ENCODE assay signal across 20 cellular contexts in genomic region chr5:180234271-180234670, GRCh38. TPM values are rescaled to one million over a fixed set of nuclear protein-coding genes. Genes with fewer than 3 reads are reported as not detected.
DNase-seq lines count a peak whose midpoint lies in the region; ATAC-seq, FAIRE-seq and TF ChIP-seq lines count a peak whose summit lies in the region.
"Had no signal": no experiment of that assay in that cellular context is flagged by ENCODE, and none has a peak within 500 bp of the region (broad histone marks: within the 10 kb centered on the region; RNA-seq: fewer than 3 reads in every experiment).

No MANE protein-coding gene starts in this region.

- H4K20me1 ChIP-seq in mammary epithelial cell (ENCODE audit: insufficient read depth, low read length) = no peaks in the 10 kb centered on the region
- H4K20me1 ChIP-seq in keratinocyte (ENCODE audit: control insufficient read depth, extremely low read depth, insufficient read depth, low read length) = no peaks in the 10 kb centered on the region
- no peaks in the 10 kb centered on the region for H4K20me1 ChIP-seq in osteoblast (ENCODE audit: insufficient read depth, low read length)

- H3K79me2 ChIP-seq in mammary epithelial cell (ENCODE audit: insufficient read depth, low read length) (no peaks in the 10 kb centered on the region), keratinocyte (ENCODE audit: control insufficient read depth, insufficient read depth, low read length) (no peaks in the 10 kb centered on the region), osteoblast (ENCODE audit: insufficient read depth, low read length) (no peaks in the 10 kb centered on the region)

- H3K27me3 ChIP-seq in mammary epithelial cell (ENCODE audit: insufficient read depth, low read length) (no peaks in the 10 kb centered on the region), breast epithelium (no peaks in the 10 kb centered on the region), keratinocyte (ENCODE audit: control insufficient read depth, extremely low read depth, insufficient read depth, low read length) (no peaks in the 10 kb centered on the region), osteoblast (ENCODE audit: insufficient read depth, low read length) (no peaks in the 10 kb centered on the region), lower lobe of right lung (ENCODE audit: low read depth) (no peaks in the 10 kb centered on the region)

- H3K4me3 ChIP-seq in mammary epithelial cell (replicated peaks in 1 of 3; ENCODE audit: insufficient read depth in 1 of 3, low read depth in 2 of 3, low read length in 3 of 3) (no peak overlapping the region), breast epithelium (no peak overlapping the region), keratinocyte (ENCODE audit: control insufficient read depth in 2 of 3, extremely low read depth in 1 of 3, insufficient read depth in 2 of 3, low read depth in 1 of 3, low read length in 3 of 3) (no peak overlapping the region), osteoblast (ENCODE audit: insufficient read depth, low read length) (no peak overlapping the region), lower lobe of right lung (no peak overlapping the region)

- CTCF ChIA-PET in mammary epithelial cell (lab: Charles Lee; ENCODE audit: low non-redundant PET) = no interaction called here

- BruUV-seq in mammary epithelial cell (replicated peaks; lab: Mats Ljungman, UMichigan) = no TSS peak

- TF ChIP-seq POLR2A in breast epithelium (IDR thresholded peaks at IDR 0.05) = no peak

- dilution Hi-C loops in mammary epithelial cell (cut with HindIII; ENCODE audit: low sequenced_read_pairs) = no loop called here
- dilution Hi-C loops in keratinocyte (cut with MboI; ENCODE audit: extremely low pct_ligation_motif_present, low sequenced_read_pairs) = no loop called here

- peak overlapping the region; percentile 56 for H3K27ac ChIP-seq in mammary epithelial cell (ENCODE audit: insufficient read depth, low read depth, low read length)
- H3K27ac ChIP-seq in breast epithelium = no peak overlapping the region
- peak overlapping the region; percentile 58 for H3K27ac ChIP-seq in keratinocyte (ENCODE audit: control insufficient read depth, insufficient read depth, low read length)
- peak overlapping the region; percentile 25 for H3K27ac ChIP-seq in osteoblast (ENCODE audit: low read depth, low read length)
- H3K27ac ChIP-seq in lower lobe of right lung = no peak overlapping the region
- H3K27ac ChIP-seq: 22Rv1 had no signal

- no peak overlapping the region for H3K9ac ChIP-seq in mammary epithelial cell (ENCODE audit: insufficient read depth, low read length)
- H3K9ac ChIP-seq in keratinocyte (ENCODE audit: control insufficient read depth, extremely low read depth, insufficient read depth, low read length) = no peak overlapping the region

- FAIRE-seq in keratinocyte (lab: Jason Lieb, UNC) = no peak
- FAIRE-seq: D721Med, GM19239 had no signal

- in situ Hi-C loops in mammary epithelial cell (cut with MboI; ENCODE audit: low sequenced_read_pairs in 2 of 2) = no loop called here
- in situ Hi-C loops in G401 (cut with HindIII; ENCODE audit: low sequenced_read_pairs) = no loop called here

- H3K9me1 ChIP-seq in keratinocyte (ENCODE audit: control insufficient read depth, extremely low read depth, insufficient read depth, low read length) = no peaks in the 10 kb centered on the region

- H3K36me3 ChIP-seq in mammary epithelial cell (ENCODE audit: insufficient read depth, low read length) (peaks cover 5% of the 10 kb centered on the region), breast epithelium (peaks cover 4% of the 10 kb centered on the region), keratinocyte (ENCODE audit: control insufficient read depth in 2 of 2, extremely low read depth in 1 of 2, insufficient read depth in 2 of 2, low read length in 2 of 2) (peaks cover 6 to 12% of the 10 kb centered on the region in 2 experiments), osteoblast (ENCODE audit: insufficient read depth, low read length) (peaks cover 30% of the 10 kb centered on the region), lower lobe of right lung (peaks cover 46% of the 10 kb centered on the region)

- WGBS in mammary epithelial cell (ENCODE audit: low coverage, missing lambda C conversion rate) = 96% methylated on average over 15 of the region's 15 CpGs

- H3K4me2 ChIP-seq in mammary epithelial cell (ENCODE audit: insufficient read depth, low read depth, low read length) (no peak overlapping the region), keratinocyte (ENCODE audit: control insufficient read depth, extremely low read depth, insufficient read depth, low read depth, low read length) (no peak overlapping the region), osteoblast (ENCODE audit: insufficient read depth, low read length) (no peak overlapping the region)

- H3K4me1 ChIP-seq in mammary epithelial cell (ENCODE audit: insufficient read depth, low read length) = no peaks in the 10 kb centered on the region
- H3K4me1 ChIP-seq in breast epithelium = no peaks in the 10 kb centered on the region
- peaks cover 9% of the 10 kb centered on the region for H3K4me1 ChIP-seq in keratinocyte (ENCODE audit: control insufficient read depth, extremely low read depth, insufficient read depth, low read length)
- no peaks in the 10 kb centered on the region for H3K4me1 ChIP-seq in osteoblast (ENCODE audit: insufficient read depth, low read length)
- no peaks in the 10 kb centered on the region for H3K4me1 ChIP-seq in lower lobe of right lung

- DNase-seq in mammary epithelial cell (no peak), breast epithelium (ENCODE audit: low spot score in 2 of 2) (no peak), keratinocyte (ENCODE audit: low read depth, low spot score) (no peak), osteoblast (ENCODE audit: insufficient read length, low spot score, missing footprints) (no peak), G401 (ENCODE audit: low spot score) (no peak), lower lobe of right lung (no peak)
- DNase-seq: COR-L47, DMS153, DMS79 treated with DMSO at 0.1 percent for 48 hours, EL, GDM1, H7 had no signal

- no peak for TF ChIP-seq CTCF in mammary epithelial cell (conservative IDR thresholded peaks at IDR 0.05 in 1 of 2, IDR thresholded peaks at IDR 0.05 in 1 of 2; ENCODE audit: extremely low read depth in 1 of 2, insufficient read depth in 1 of 2, low read depth in 1 of 2, low read length in 2 of 2)
- no peak for TF ChIP-seq CTCF in breast epithelium (IDR thresholded peaks at IDR 0.05)
- TF ChIP-seq CTCF in keratinocyte (optimal IDR thresholded peaks at IDR 0.05 in 1 of 3, IDR thresholded peaks at IDR 0.05 in 1 of 3, conservative IDR thresholded peaks at IDR 0.05 in 1 of 3; ENCODE audit: extremely low read depth in 1 of 3, insufficient read depth in 2 of 3, low read length in 3 of 3) = no peak
- no peak for TF ChIP-seq CTCF in osteoblast (IDR thresholded peaks at IDR 0.05; ENCODE audit: extremely low read depth, low read depth, low read length)
- no peak for TF ChIP-seq CTCF in lower lobe of right lung (IDR thresholded peaks at IDR 0.05)

- intact Hi-C loops in mammary epithelial cell (cut with micrococcal nuclease) = no loop called here
- intact Hi-C loops in breast epithelium (cut with DNase I; ENCODE audit: low total_unique reads) = no loop called here
- intact Hi-C loops in lower lobe of right lung (cut with DNase I) = no loop called here

- ATAC-seq in lower lobe of right lung (no peak), GM21367 (IDR thresholded peaks at IDR 0.05; ENCODE audit: unreplicated experiment) (no peak)
- ATAC-seq: CD8-positive, alpha-beta T cell had no signal

- H2AFZ ChIP-seq in mammary epithelial cell (ENCODE audit: low read depth, low read length) (no peak overlapping the region), keratinocyte (ENCODE audit: control insufficient read depth, low read length) (no peak overlapping the region), osteoblast (ENCODE audit: low read length) (no peak overlapping the region)

- H3K9me3 ChIP-seq in mammary epithelial cell (replicated peaks; ENCODE audit: insufficient read depth, low read length) (no peaks in the 10 kb centered on the region), breast epithelium (peaks cover 33 to 44% of the 10 kb centered on the region in 2 donors), keratinocyte (ENCODE audit: control insufficient read depth, low read depth, low read length) (peaks cover 2% of the 10 kb centered on the region), osteoblast (ENCODE audit: low read depth, low read length) (no peaks in the 10 kb centered on the region), lower lobe of right lung (peaks cover 4% of the 10 kb centered on the region)

RNA-seq across cellular contexts. Expression of gene RASGEF1C, which starts 25.3 kb away (rescaled TPM):
- total RNA-seq in mammary epithelial cell = under 1 TPM in 1 of 2 donors, not detected in 1; 0.17 TPM
- not detected for polyA plus RNA-seq in mammary epithelial cell
- polyA minus RNA-seq in mammary epithelial cell = not detected
- total RNA-seq in breast epithelium = under 1 TPM in 1 of 3 donors, not detected in 2; 0.73 TPM
- not detected in 3 replicates for polyA plus RNA-seq in keratinocyte
- polyA plus RNA-seq in keratinocyte (2011; ENCODE audit: low read depth) = not detected
- 0.04 TPM in 1 of 2 replicates, not detected in the other for polyA plus RNA-seq in keratinocyte (2011; cell fraction: cytosol; rRNA removed)
- not detected in 2 replicates for polyA plus RNA-seq in keratinocyte (2011; cell fraction: nucleus; rRNA removed)
- not detected in 2 replicates for polyA plus RNA-seq in keratinocyte (2012; ENCODE audit: low replicate concordance)
- polyA minus RNA-seq in keratinocyte = not detected in 3 replicates
- not detected for polyA minus RNA-seq in keratinocyte (2011; cell fraction: cytosol; rRNA and poly(A)+ RNA removed)
- polyA minus RNA-seq in keratinocyte (2011; cell fraction: nucleus; rRNA and poly(A)+ RNA removed) = not detected in 2 replicates
- total RNA-seq in osteoblast = under 0.01 TPM in 1 of 2 replicates, not detected in the other
- 0.18 TPM in 1 of 2 replicates, not detected in the other for total RNA-seq in G401 (2014; rRNA removed; shearing (Covaris generic))
- total RNA-seq in lower lobe of right lung = not detected
- total RNA-seq: A673; CD8-positive, alpha-beta T cell had no signal
- polyA plus RNA-seq: BJ, CD14-positive monocyte had no signal

RNA-seq across cellular contexts. Expression of gene MAPK9, which starts 57.6 kb away (rescaled TPM):
- 10 to 100 TPM; 24.2 to 38.2 TPM for total RNA-seq in mammary epithelial cell
- polyA plus RNA-seq in mammary epithelial cell = 31.0 TPM
- 21.5 TPM for polyA minus RNA-seq in mammary epithelial cell
- 10 to 100 TPM; 31.2 to 37.9 (median 34.7) TPM for total RNA-seq in breast epithelium
- 25.2 to 49.4 TPM (median 42.8 TPM) in 3 replicates for polyA plus RNA-seq in keratinocyte
- polyA plus RNA-seq in keratinocyte (2011; ENCODE audit: low read depth) = 12.0 TPM
- polyA plus RNA-seq in keratinocyte (2011; cell fraction: cytosol; rRNA removed) = 30.9 and 40.4 TPM in 2 replicates
- 24.8 and 27.6 TPM in 2 replicates for polyA plus RNA-seq in keratinocyte (2011; cell fraction: nucleus; rRNA removed)
- 9.5 and 21.7 TPM in 2 replicates for polyA plus RNA-seq in keratinocyte (2012; ENCODE audit: low replicate concordance)
- 32.9 to 50.0 TPM (median 39.3 TPM) in 3 replicates for polyA minus RNA-seq in keratinocyte
- polyA minus RNA-seq in keratinocyte (2011; cell fraction: cytosol; rRNA and poly(A)+ RNA removed) = 22.1 TPM
- polyA minus RNA-seq in keratinocyte (2011; cell fraction: nucleus; rRNA and poly(A)+ RNA removed) = 10.4 and 20.1 TPM in 2 replicates
- total RNA-seq in osteoblast = 31.8 and 36.8 TPM in 2 replicates
- 44.2 and 83.2 TPM in 2 replicates for total RNA-seq in G401 (2014; rRNA removed; shearing (Covaris generic))
- 43.1 TPM for total RNA-seq in lower lobe of right lung

Comparison
In these comparisons a context has a peak if more than half of its experiments do, and no peak if none do; other contexts are left out.
1. H3K27ac ChIP-seq: peak in mammary epithelial cell (single experiment), keratinocyte (single experiment) and osteoblast (single experiment); none in breast epithelium (0 of 2) and lower lobe of right lung (single experiment).